Comparison of ENCODE assay signal across 2 cellular contexts in genomic region chr5:103943243-103943642, GRCh38.
TF ChIP-seq lines count a peak whose summit lies in the region.

No MANE protein-coding gene starts in this region.

TF ChIP-seq in HCT116, 20 proteins besides CTCF, POLR2A, EP300 and RAD21 (continued from another document):
- TF ChIP-seq REST (IDR thresholded peaks at IDR 0.05; ENCODE audit: low read depth) (no peak), EZH2phosphoT487 (IDR thresholded peaks at IDR 0.05; ENCODE audit: borderline replicate concordance) (no peak), JUND (IDR thresholded peaks at IDR 0.05) (no peak), EZH2 (IDR thresholded peaks at IDR 0.05) (no peak), SIN3A (IDR thresholded peaks at IDR 0.05; ENCODE audit: low read depth) (no peak), ZFX (IDR thresholded peaks at IDR 0.05) (no peak), SP1 (IDR thresholded peaks at IDR 0.05; ENCODE audit: low read depth) (no peak)

TF ChIP-seq in WTC11, 78 proteins besides CTCF, POLR2A, EP300 and RAD21 (continued from another document):
- TF ChIP-seq, protein P1, sequence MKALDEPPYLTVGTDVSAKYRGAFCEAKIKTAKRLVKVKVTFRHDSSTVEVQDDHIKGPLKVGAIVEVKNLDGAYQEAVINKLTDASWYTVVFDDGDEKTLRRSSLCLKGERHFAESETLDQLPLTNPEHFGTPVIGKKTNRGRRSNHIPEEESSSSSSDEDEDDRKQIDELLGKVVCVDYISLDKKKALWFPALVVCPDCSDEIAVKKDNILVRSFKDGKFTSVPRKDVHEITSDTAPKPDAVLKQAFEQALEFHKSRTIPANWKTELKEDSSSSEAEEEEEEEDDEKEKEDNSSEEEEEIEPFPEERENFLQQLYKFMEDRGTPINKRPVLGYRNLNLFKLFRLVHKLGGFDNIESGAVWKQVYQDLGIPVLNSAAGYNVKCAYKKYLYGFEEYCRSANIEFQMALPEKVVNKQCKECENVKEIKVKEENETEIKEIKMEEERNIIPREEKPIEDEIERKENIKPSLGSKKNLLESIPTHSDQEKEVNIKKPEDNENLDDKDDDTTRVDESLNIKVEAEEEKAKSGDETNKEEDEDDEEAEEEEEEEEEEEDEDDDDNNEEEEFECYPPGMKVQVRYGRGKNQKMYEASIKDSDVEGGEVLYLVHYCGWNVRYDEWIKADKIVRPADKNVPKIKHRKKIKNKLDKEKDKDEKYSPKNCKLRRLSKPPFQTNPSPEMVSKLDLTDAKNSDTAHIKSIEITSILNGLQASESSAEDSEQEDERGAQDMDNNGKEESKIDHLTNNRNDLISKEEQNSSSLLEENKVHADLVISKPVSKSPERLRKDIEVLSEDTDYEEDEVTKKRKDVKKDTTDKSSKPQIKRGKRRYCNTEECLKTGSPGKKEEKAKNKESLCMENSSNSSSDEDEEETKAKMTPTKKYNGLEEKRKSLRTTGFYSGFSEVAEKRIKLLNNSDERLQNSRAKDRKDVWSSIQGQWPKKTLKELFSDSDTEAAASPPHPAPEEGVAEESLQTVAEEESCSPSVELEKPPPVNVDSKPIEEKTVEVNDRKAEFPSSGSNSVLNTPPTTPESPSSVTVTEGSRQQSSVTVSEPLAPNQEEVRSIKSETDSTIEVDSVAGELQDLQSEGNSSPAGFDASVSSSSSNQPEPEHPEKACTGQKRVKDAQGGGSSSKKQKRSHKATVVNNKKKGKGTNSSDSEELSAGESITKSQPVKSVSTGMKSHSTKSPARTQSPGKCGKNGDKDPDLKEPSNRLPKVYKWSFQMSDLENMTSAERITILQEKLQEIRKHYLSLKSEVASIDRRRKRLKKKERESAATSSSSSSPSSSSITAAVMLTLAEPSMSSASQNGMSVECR (CRISPR knock-in tag; IDR thresholded peaks at IDR 0.05; ENCODE audit: borderline replicate concordance), result no peak
- TF ChIP-seq ZNF416 (CRISPR knock-in tag; IDR thresholded peaks at IDR 0.05) (no peak), NFYB (CRISPR knock-in tag; conservative IDR thresholded peaks at IDR 0.05; ENCODE audit: low read depth) (no peak), ATF6 (CRISPR knock-in tag; IDR thresholded peaks at IDR 0.05) (no peak), TEAD4 (CRISPR knock-in tag; IDR thresholded peaks at IDR 0.05) (no peak)
- TF ChIP-seq, protein P2, sequence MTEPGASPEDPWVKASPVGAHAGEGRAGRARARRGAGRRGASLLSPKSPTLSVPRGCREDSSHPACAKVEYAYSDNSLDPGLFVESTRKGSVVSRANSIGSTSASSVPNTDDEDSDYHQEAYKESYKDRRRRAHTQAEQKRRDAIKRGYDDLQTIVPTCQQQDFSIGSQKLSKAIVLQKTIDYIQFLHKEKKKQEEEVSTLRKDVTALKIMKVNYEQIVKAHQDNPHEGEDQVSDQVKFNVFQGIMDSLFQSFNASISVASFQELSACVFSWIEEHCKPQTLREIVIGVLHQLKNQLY (CRISPR knock-in tag; IDR thresholded peaks at IDR 0.05), result no peak
